In genomic region chr12:98893601-98894411, GRCh38 we compare ENCODE assay signal across 10 cellular contexts.
DNase-seq lines count a peak whose midpoint lies in the region; ATAC-seq and TF ChIP-seq lines count a peak whose summit lies in the region.
"Had no signal": no experiment of that assay in that cellular context is flagged by ENCODE, and none has a peak within 500 bp of the region (broad histone marks: within the 10 kb centered on the region; RNA-seq: fewer than 3 reads in every experiment).

No MANE protein-coding gene starts in this region.

- H3K9me3 ChIP-seq in SK-N-SH (no peaks in the 10 kb centered on the region), testis (no peaks in the 10 kb centered on the region), MM.1S (replicated peaks; ENCODE audit: insufficient read depth, low read length) (no peaks in the 10 kb centered on the region)

- no peak overlapping the region for H3K9ac ChIP-seq in SK-N-SH
- H3K9ac ChIP-seq in MM.1S (ENCODE audit: low read length): no peak overlapping the region

- TF ChIP-seq CTCF in SK-N-SH (IDR thresholded peaks at IDR 0.05): no peak
- TF ChIP-seq CTCF in WTC11 (IDR thresholded peaks at IDR 0.05): no peak
- no peak for TF ChIP-seq CTCF in testis (IDR thresholded peaks at IDR 0.05)
- no peak for TF ChIP-seq CTCF in MM.1S (IDR thresholded peaks at IDR 0.05; ENCODE audit: low read length)

- H3K27ac Mint-ChIP-seq in WTC11: no peak overlapping the region
- H3K27ac Mint-ChIP-seq: activated B cell treated with CpG ODN at 0.5 μM for 24 hours had no signal

- no peaks in the 10 kb centered on the region for H4K20me1 ChIP-seq in SK-N-SH (ENCODE audit: insufficient read depth)
- H4K20me1 ChIP-seq in MM.1S (ENCODE audit: insufficient read depth, low read length): no peaks in the 10 kb centered on the region

- H3K79me2 ChIP-seq in SK-N-SH (ENCODE audit: insufficient read depth) (no peaks in the 10 kb centered on the region), MM.1S (ENCODE audit: low read length) (no peaks in the 10 kb centered on the region)

- H2AFZ ChIP-seq in SK-N-SH (ENCODE audit: low read depth): no peak overlapping the region
- H2AFZ ChIP-seq in MM.1S (ENCODE audit: low read length): no peak overlapping the region

- no peaks in the 10 kb centered on the region for H3K9me2 ChIP-seq in SK-N-SH
- H3K9me2 ChIP-seq in MM.1S (replicated peaks; ENCODE audit: insufficient read depth, low read length): no peaks in the 10 kb centered on the region

- H3K4me1 Mint-ChIP-seq in WTC11: peaks cover 19% of the 10 kb centered on the region
- H3K4me1 Mint-ChIP-seq: activated B cell treated with CpG ODN at 0.5 μM for 24 hours had no signal

- no peaks in the 10 kb centered on the region for H3K9me3 Mint-ChIP-seq in WTC11

- no peaks in the 10 kb centered on the region for H3K36me3 Mint-ChIP-seq in WTC11

- WGBS in SK-N-SH (ENCODE audit: low lambda C conversion rate): 7% methylated on average over 28 of the region's 28 CpGs
- WGBS in testis, 2 donors: 2 to 4% methylated on average over 28 of the region's 28 CpGs

- CTCF ChIA-PET in SK-N-SH (lab: Yijun Ruan, JAX): interaction anchor here (1.0 kb wide), 1 partner anchor 171 kb away, joined by 3 read pairs; no protein-coding TSS in a partner anchor
- CTCF ChIA-PET in WTC11 (lab: Charles Lee): no interaction called here

- no peak overlapping the region for H3K4me3 ChIP-seq in SK-N-SH (ENCODE audit: low read depth in 2 of 2, low read length in 1 of 2)
- peak overlapping the region; percentile 33 to 46 for H3K4me3 ChIP-seq in testis
- H3K4me3 ChIP-seq in MM.1S (ENCODE audit: low read length): no peak overlapping the region

- intact Hi-C loops in testis (cut with DNase I; ENCODE audit: low total_unique reads): no loop called here

- DNase-seq in SK-N-SH: peak; percentile 30
- DNase-seq in WTC11 (ENCODE audit: low spot score): no peak
- DNase-seq in medulla oblongata (ENCODE audit: extremely low spot score): peak; percentile 35
- DNase-seq in testis: no peak
- no peak for DNase-seq in AG20443 (ENCODE audit: low spot score)
- no peak for DNase-seq in MM.1S
- DNase-seq: activated B cell treated with CpG ODN at 0.5 μM for 24 hours; stimulated activated naive CD8-positive, alpha-beta T cell treated with anti-CD3 and anti-CD28 coated beads, Interleukin-15, Interleukin-2, amounts not matched to agents 100 U/mL and 50 U/mL, for 24 hours had no signal

- H3K27me3 Mint-ChIP-seq in WTC11 (ENCODE audit: low read depth): peaks cover 87% of the 10 kb centered on the region

- H3K4me1 ChIP-seq in SK-N-SH (ENCODE audit: control insufficient read depth in 1 of 2, insufficient read depth in 2 of 2, low read depth in 1 of 2, low read length in 1 of 2) (no peaks in the 10 kb centered on the region; a peak in 1 of 4 replicates), testis (peaks cover 6% of the 10 kb centered on the region), MM.1S (ENCODE audit: low read length) (no peaks in the 10 kb centered on the region)

- H3K4me2 ChIP-seq in SK-N-SH (0 out of 2 replicates have a peak overlapping the region, but pooled peaks have one; percentile 60), MM.1S (ENCODE audit: low read depth, low read length) (no peak overlapping the region)

- peak overlapping the region; percentile 60 for H3K4me3 Mint-ChIP-seq in WTC11
- H3K4me3 Mint-ChIP-seq: activated B cell treated with CpG ODN at 0.5 μM for 24 hours had no signal

- POLR2A ChIA-PET in SK-N-SH (lab: Yijun Ruan, JAX) (no interaction called here), WTC11 (lab: Charles Lee) (no interaction called here)

- no peak overlapping the region for H3K27ac ChIP-seq in SK-N-SH (ENCODE audit: low read depth in 2 of 2, low read length in 1 of 2)
- H3K27ac ChIP-seq in testis: no peak overlapping the region
- no peak overlapping the region for H3K27ac ChIP-seq in MM.1S (ENCODE audit: low read length)

- no peak for TF ChIP-seq RAD21 in SK-N-SH (IDR thresholded peaks at IDR 0.05; ENCODE audit: low read length)

- TF ChIP-seq POLR2A in testis (IDR thresholded peaks at IDR 0.05): no peak

- H3F3A ChIP-seq in SK-N-SH (replicated peaks; ENCODE audit: insufficient read depth) (no peaks in the 10 kb centered on the region), MM.1S (ENCODE audit: insufficient read depth, low read length) (no peaks in the 10 kb centered on the region)

- H3K36me3 ChIP-seq in SK-N-SH (replicated peaks in 1 of 2; ENCODE audit: control insufficient read depth in 1 of 2, insufficient read depth in 2 of 2, low read length in 1 of 2) (no peaks in the 10 kb centered on the region), testis (ENCODE audit: low read depth, missing control alignments) (no peaks in the 10 kb centered on the region), MM.1S (replicated peaks; ENCODE audit: insufficient read depth, low read length) (no peaks in the 10 kb centered on the region)

- no peak; the same call in 2 of the 3 replicates for ATAC-seq in SK-N-SH treated with all-trans-retinoic acid at 6 μM for 48 hours
- ATAC-seq in WTC11: no peak; the same call in 1 of the 2 replicates
- no peak for ATAC-seq in GM19455 (IDR thresholded peaks at IDR 0.05; ENCODE audit: unreplicated experiment)
- ATAC-seq: stimulated activated naive CD8-positive, alpha-beta T cell treated with anti-CD3 and anti-CD28 coated beads, Interleukin-15, Interleukin-2, amounts not matched to agents 100 U/mL and 50 U/mL, for 24 hours had no signal

- TF ChIP-seq EP300 in SK-N-SH (IDR thresholded peaks at IDR 0.05; ENCODE audit: borderline replicate concordance in 1 of 2, low read depth in 1 of 2, low read length in 1 of 2): no peak

- peaks cover 28% of the 10 kb centered on the region for H3K27me3 ChIP-seq in SK-N-SH (ENCODE audit: insufficient read depth)
- no peaks in the 10 kb centered on the region for H3K27me3 ChIP-seq in testis
- 0 out of 2 replicates have a peak, but pooled peaks cover 5% of the 10 kb centered on the region for H3K27me3 ChIP-seq in MM.1S (replicated peaks; ENCODE audit: insufficient read depth, low read length)

TF ChIP-seq in SK-N-SH, 30 proteins besides CTCF, POLR2A, EP300 and RAD21 (continues in another document):
- TF ChIP-seq ELF1 (IDR thresholded peaks at IDR 0.05) (no peak), TEAD4 (IDR thresholded peaks at IDR 0.05; ENCODE audit: borderline replicate concordance, insufficient read depth) (no peak), MXI1 (IDR thresholded peaks at IDR 0.05; ENCODE audit: low read depth, low read length) (no peak)

TF ChIP-seq in SK-N-SH treated with all-trans-retinoic acid at 6 μM for 48 hours, 23 proteins besides CTCF, POLR2A, EP300 and RAD21 (continues in another document):
- no peak for TF ChIP-seq ZNF565 (CRISPR knock-in tag; conservative IDR thresholded peaks at IDR 0.05; ENCODE audit: low read depth)
- TF ChIP-seq GLIS3 (CRISPR knock-in tag; IDR thresholded peaks at IDR 0.05): no peak
- TF ChIP-seq PPARA (CRISPR knock-in tag; IDR thresholded peaks at IDR 0.05; ENCODE audit: borderline replicate concordance): no peak
- no peak for TF ChIP-seq POU6F1 (CRISPR knock-in tag; IDR thresholded peaks at IDR 0.05; ENCODE audit: borderline replicate concordance, low read depth)
- no peak for TF ChIP-seq RARB (CRISPR knock-in tag; IDR thresholded peaks at IDR 0.05)

TF ChIP-seq in WTC11, 78 proteins besides CTCF, POLR2A, EP300 and RAD21:
- TF ChIP-seq, protein P1, sequence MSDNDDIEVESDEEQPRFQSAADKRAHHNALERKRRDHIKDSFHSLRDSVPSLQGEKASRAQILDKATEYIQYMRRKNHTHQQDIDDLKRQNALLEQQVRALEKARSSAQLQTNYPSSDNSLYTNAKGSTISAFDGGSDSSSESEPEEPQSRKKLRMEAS (CRISPR knock-in tag; IDR thresholded peaks at IDR 0.05): no peak

Comparison
In these comparisons a context has a peak if more than half of its experiments do, and no peak if none do; other contexts are left out.
1. DNase-seq: peak in SK-N-SH (single experiment) and medulla oblongata (single experiment); none in WTC11 (single experiment), testis (single experiment), AG20443 (single experiment) and MM.1S (single experiment).
2. H3K4me3 ChIP-seq: peak in testis (2 of 2); none in SK-N-SH (0 of 2) and MM.1S (single experiment).